ENCODE assay signal across 15 cellular contexts in the genomic region with DNA sequence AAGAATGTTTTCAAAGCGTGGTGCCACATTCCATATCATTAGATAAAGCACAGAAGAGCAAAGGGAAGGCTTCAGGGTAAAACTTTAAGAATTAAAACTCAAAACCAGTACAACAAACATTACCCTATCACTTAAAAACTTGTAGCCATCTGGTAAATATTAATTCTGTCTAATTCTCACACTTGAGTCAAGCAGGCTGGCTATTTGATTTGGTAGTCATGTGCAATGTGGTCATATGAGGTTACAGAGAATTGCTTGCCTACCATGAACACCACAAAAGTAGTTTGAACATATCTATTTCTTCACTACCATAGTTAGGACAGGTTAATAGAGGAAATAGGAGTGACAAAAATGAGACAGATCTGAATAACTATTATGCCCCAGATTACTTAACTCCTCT.
"Had no signal": no experiment of that assay in that cellular context is flagged by ENCODE, and none has a peak within 500 bp of the region (broad histone marks: within the 10 kb centered on the region; RNA-seq: fewer than 3 reads in every experiment).

No MANE protein-coding gene starts in this region.

- H3K4me1 ChIP-seq: lower lobe of right lung had no signal

- H3K4me1 Mint-ChIP-seq: activated naive CD8-positive, alpha-beta T cell treated with anti-CD3 and anti-CD28 coated beads, Interleukin-2, amount 10 ng/mL, durations not matched to agents 7 days and 5 days; T-cell had no signal

- H3K27me3 ChIP-seq: neutrophil had no signal

- H3K4me3 Mint-ChIP-seq: activated CD8-positive, alpha-beta T cell treated with anti-CD3 and anti-CD28 coated beads, Interleukin-2, amount 10 ng/mL, durations not matched to agents 7 days and 5 days; activated naive CD8-positive, alpha-beta T cell treated with anti-CD3 and anti-CD28 coated beads, Interleukin-2, amount 10 ng/mL, durations not matched to agents 7 days and 5 days; naive thymus-derived CD8-positive, alpha-beta T cell; T-cell had no signal

- H3K27me3 Mint-ChIP-seq: progenitor cell of endocrine pancreas had no signal

- H3K4me3 ChIP-seq: lower lobe of right lung had no signal

- ATAC-seq: activated CD8-positive, alpha-beta T cell treated with anti-CD3 and anti-CD28 coated beads, Interleukin-2, amount 10 ng/mL, durations not matched to agents 7 days and 5 days; naive thymus-derived CD8-positive, alpha-beta T cell; sciatic nerve; T-cell had no signal

- H3K36me3 Mint-ChIP-seq: activated naive CD8-positive, alpha-beta T cell treated with anti-CD3 and anti-CD28 coated beads, Interleukin-2, amount 10 ng/mL, durations not matched to agents 7 days and 5 days; naive thymus-derived CD8-positive, alpha-beta T cell had no signal

- H3K27ac ChIP-seq: lower lobe of right lung, neutrophil had no signal

- DNase-seq: activated CD4-positive, alpha-beta T cell treated with anti-CD3 and anti-CD28 coated beads for 4 hours; activated CD8-positive, alpha-beta memory T cell treated with anti-CD3 and anti-CD28 coated beads, Interleukin-2, amount 50 U/mL, for 48 hours; activated CD8-positive, alpha-beta T cell treated with anti-CD3 and anti-CD28 coated beads, Interleukin-2, amount 10 ng/mL, durations not matched to agents 7 days and 5 days; activated naive CD8-positive, alpha-beta T cell treated with anti-CD3 and anti-CD28 coated beads, Interleukin-2, amount 10 ng/mL, durations not matched to agents 7 days and 5 days; aorta; hypothalamus; lower lobe of right lung; naive thymus-derived CD8-positive, alpha-beta T cell; stimulated activated CD4-positive, alpha-beta T cell treated with anti-CD3 and anti-CD28 coated beads, Interleukin-2, amount 100 ng/mL, for 24 hours; stimulated activated naive CD4-positive, alpha-beta T cell; T-cell; trophoblast cell had no signal

- H3K9me3 ChIP-seq: lower lobe of right lung, neutrophil had no signal

- H3K36me3 ChIP-seq: lower lobe of right lung, neutrophil had no signal

- H3K9me3 Mint-ChIP-seq: activated naive CD8-positive, alpha-beta T cell treated with anti-CD3 and anti-CD28 coated beads, Interleukin-2, amount 10 ng/mL, durations not matched to agents 7 days and 5 days; naive thymus-derived CD8-positive, alpha-beta T cell; T-cell had no signal

- H3K27ac Mint-ChIP-seq: activated CD8-positive, alpha-beta T cell treated with anti-CD3 and anti-CD28 coated beads, Interleukin-2, amount 10 ng/mL, durations not matched to agents 7 days and 5 days; activated naive CD8-positive, alpha-beta T cell treated with anti-CD3 and anti-CD28 coated beads, Interleukin-2, amount 10 ng/mL, durations not matched to agents 7 days and 5 days; naive thymus-derived CD8-positive, alpha-beta T cell; progenitor cell of endocrine pancreas; T-cell had no signal
